ENCODE assay signal across 8 cellular contexts in the genomic region with DNA sequence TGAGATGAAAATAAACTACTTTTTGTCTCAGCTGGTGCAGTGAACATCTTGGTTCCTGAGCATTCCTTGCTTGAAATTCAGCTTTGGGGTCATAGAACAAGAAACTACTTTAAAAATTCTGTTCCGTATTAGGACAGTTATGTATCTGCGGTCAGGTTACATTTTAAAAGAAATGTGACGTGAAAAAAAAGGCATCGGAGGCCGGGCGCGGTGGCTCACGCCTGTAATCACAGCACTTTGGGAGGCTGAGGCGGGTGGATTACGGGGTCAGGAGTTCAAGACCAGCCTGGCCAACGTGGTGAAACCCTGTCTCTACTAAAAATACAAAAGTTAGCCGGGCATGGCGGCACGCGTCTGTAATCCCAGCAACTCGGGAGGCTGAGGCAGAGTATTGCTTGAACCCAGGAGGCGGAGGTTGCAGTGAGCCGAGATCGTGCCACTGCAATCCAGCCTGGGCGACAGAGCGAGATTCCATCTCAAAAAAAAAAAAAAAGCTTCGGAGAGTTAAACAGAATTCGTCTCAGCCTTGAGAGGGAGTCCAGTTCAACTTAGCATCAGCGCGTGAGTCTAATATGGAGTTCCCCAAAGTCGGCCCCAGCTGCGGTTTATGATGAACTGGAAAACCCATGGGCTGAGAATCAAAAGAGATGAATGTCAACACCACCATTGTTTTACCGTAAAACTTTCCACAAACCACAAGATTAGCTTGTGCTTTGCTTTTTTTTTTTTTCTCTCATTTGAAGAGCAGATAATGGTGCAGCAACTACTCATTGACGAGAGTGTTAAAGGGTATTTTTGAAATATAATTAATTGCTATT. TPM values are rescaled to one million over a fixed set of nuclear protein-coding genes. Genes with fewer than 3 reads are reported as not detected.
A peak's percentile ranks its signal among the peaks of the same experiment; 100 is the strongest.
DNase-seq lines count a peak whose midpoint lies in the region; ATAC-seq and TF ChIP-seq lines count a peak whose summit lies in the region.

No MANE protein-coding gene starts in this region.

- H3K36me3 Mint-ChIP-seq in activated CD4-positive, alpha-beta T cell treated with anti-CD3 and anti-CD28 coated beads, Interleukin-2, amount 10 ng/mL, durations not matched to agents 24 days and 14 days (ENCODE audit: low read depth): no peaks in the 10 kb centered on the region
- no peaks in the 10 kb centered on the region for H3K36me3 Mint-ChIP-seq in stimulated activated naive CD8-positive, alpha-beta T cell treated with anti-CD3 and anti-CD28 coated beads, Interleukin-15, Interleukin-2, amounts not matched to agents 100 ng/mL and 50 ng/mL, for 24 hours (ENCODE audit: low read depth)
- no peaks in the 10 kb centered on the region for H3K36me3 Mint-ChIP-seq in neural progenitor cell
- H3K36me3 Mint-ChIP-seq in GM23338 (ENCODE audit: low read depth): no peaks in the 10 kb centered on the region; the same call in 2 of the 3 replicates

- peak; percentile 63 for DNase-seq in activated naive CD4-positive, alpha-beta T cell treated with Interleukin-2 at 50 U/mL for 16 hours
- DNase-seq in activated naive CD4-positive, alpha-beta T cell (lab: John Stamatoyannopoulos, UW): no peak
- DNase-seq in activated CD4-positive, alpha-beta T cell treated with anti-CD3 and anti-CD28 coated beads, Interleukin-2, amount 10 ng/mL, durations not matched to agents 24 days and 14 days: no peak
- DNase-seq in fibroblast of peridontal ligament (ENCODE audit: extremely low read depth) (peak; percentile 8), neural progenitor cell (ENCODE audit: low spot score) (no peak), GM23338 (ENCODE audit: low spot score) (no peak)

- H3K4me2 ChIP-seq in neural progenitor cell (no peak overlapping the region), GM23338 (no peak overlapping the region)

- intact Hi-C loops in activated CD4-positive, alpha-beta T cell treated with anti-CD3 and anti-CD28 coated beads, Interleukin-2, amount 10 ng/mL, durations not matched to agents 24 days and 14 days (cut with micrococcal nuclease): loop anchor here (1.0 to 10.0 kb wide), 8 partner anchors 39 to 1203 kb away; a partner anchor contains a TSS

- peaks cover 35% of the 10 kb centered on the region for H3K27me3 Mint-ChIP-seq in activated CD4-positive, alpha-beta T cell treated with anti-CD3 and anti-CD28 coated beads, Interleukin-2, amount 10 ng/mL, durations not matched to agents 24 days and 14 days
- peaks cover 16% of the 10 kb centered on the region for H3K27me3 Mint-ChIP-seq in stimulated activated naive CD8-positive, alpha-beta T cell treated with anti-CD3 and anti-CD28 coated beads, Interleukin-15, Interleukin-2, amounts not matched to agents 100 ng/mL and 50 ng/mL, for 24 hours
- H3K27me3 Mint-ChIP-seq in neural progenitor cell (ENCODE audit: insufficient read depth, low read depth) (peaks cover 3% of the 10 kb centered on the region), GM23338 (ENCODE audit: insufficient read depth, low read depth, poor library complexity) (peaks cover 17% of the 10 kb centered on the region)

- H3F3A ChIP-seq in neural progenitor cell (ENCODE audit: low read depth): peaks cover 13% of the 10 kb centered on the region
- H3F3A ChIP-seq in GM23338 (replicated peaks; ENCODE audit: low read depth): no peaks in the 10 kb centered on the region

- H3K4me3 ChIP-seq in neural progenitor cell (no peak overlapping the region), GM23338 (no peak overlapping the region)

- peak overlapping the region; percentile 30 for H3K27ac Mint-ChIP-seq in activated CD4-positive, alpha-beta T cell treated with anti-CD3 and anti-CD28 coated beads, Interleukin-2, amount 10 ng/mL, durations not matched to agents 24 days and 14 days
- H3K27ac Mint-ChIP-seq in stimulated activated naive CD8-positive, alpha-beta T cell treated with anti-CD3 and anti-CD28 coated beads, Interleukin-15, Interleukin-2, amounts not matched to agents 100 ng/mL and 50 ng/mL, for 24 hours: peak overlapping the region; percentile 74
- H3K27ac Mint-ChIP-seq in neural progenitor cell (no peak overlapping the region), GM23338 (no peak overlapping the region)

- no peaks in the 10 kb centered on the region for H3K9me3 ChIP-seq in neural progenitor cell (ENCODE audit: low read depth)

- H3K4me3 Mint-ChIP-seq in activated CD4-positive, alpha-beta T cell treated with anti-CD3 and anti-CD28 coated beads, Interleukin-2, amount 10 ng/mL, durations not matched to agents 24 days and 14 days: peak overlapping the region; percentile 63
- H3K4me3 Mint-ChIP-seq in stimulated activated naive CD8-positive, alpha-beta T cell treated with anti-CD3 and anti-CD28 coated beads, Interleukin-15, Interleukin-2, amounts not matched to agents 100 ng/mL and 50 ng/mL, for 24 hours: peak overlapping the region; percentile 79
- no peak overlapping the region for H3K4me3 Mint-ChIP-seq in neural progenitor cell
- no peak overlapping the region for H3K4me3 Mint-ChIP-seq in GM23338

- no peak overlapping the region for H3K9ac ChIP-seq in neural progenitor cell

- peaks cover 31% of the 10 kb centered on the region for H3K4me1 Mint-ChIP-seq in activated CD4-positive, alpha-beta T cell treated with anti-CD3 and anti-CD28 coated beads, Interleukin-2, amount 10 ng/mL, durations not matched to agents 24 days and 14 days
- peaks cover 46% of the 10 kb centered on the region for H3K4me1 Mint-ChIP-seq in stimulated activated naive CD8-positive, alpha-beta T cell treated with anti-CD3 and anti-CD28 coated beads, Interleukin-15, Interleukin-2, amounts not matched to agents 100 ng/mL and 50 ng/mL, for 24 hours (ENCODE audit: low read depth)
- H3K4me1 Mint-ChIP-seq in neural progenitor cell: peaks cover 28% of the 10 kb centered on the region
- peaks cover 27% of the 10 kb centered on the region for H3K4me1 Mint-ChIP-seq in GM23338

- peaks cover 11% of the 10 kb centered on the region for H4K20me1 ChIP-seq in neural progenitor cell (ENCODE audit: low read depth)
- H4K20me1 ChIP-seq in GM23338 (replicated peaks; ENCODE audit: insufficient read depth): peaks cover 15% of the 10 kb centered on the region; the same call in 1 of the 2 replicates

- no peak overlapping the region for H2AFZ ChIP-seq in neural progenitor cell (replicated peaks)
- H2AFZ ChIP-seq in GM23338: no peak overlapping the region

- H3K27ac ChIP-seq in neural progenitor cell: no peak overlapping the region
- H3K27ac ChIP-seq in GM23338 (ENCODE audit: low read depth): no peak overlapping the region

- H3K27me3 ChIP-seq in neural progenitor cell (peaks cover 26% of the 10 kb centered on the region), GM23338 (ENCODE audit: insufficient read depth) (peaks cover 12% of the 10 kb centered on the region)

- H3K36me3 ChIP-seq in neural progenitor cell (no peaks in the 10 kb centered on the region), GM23338 (ENCODE audit: insufficient read depth) (no peaks in the 10 kb centered on the region)

- H3K79me2 ChIP-seq in neural progenitor cell (ENCODE audit: low read depth) (no peaks in the 10 kb centered on the region), GM23338 (replicated peaks; ENCODE audit: insufficient read depth) (peaks cover 17% of the 10 kb centered on the region)

- no peak for TF ChIP-seq CTCF in neural progenitor cell (IDR thresholded peaks at IDR 0.05)
- no peak for TF ChIP-seq CTCF in GM23338 (conservative IDR thresholded peaks at IDR 0.05; ENCODE audit: low read depth in 2 of 2)

- peaks cover 6% of the 10 kb centered on the region for H3K4me1 ChIP-seq in neural progenitor cell
- H3K4me1 ChIP-seq in GM23338 (ENCODE audit: insufficient read depth): peaks cover 27% of the 10 kb centered on the region

- ATAC-seq in GM19467 (IDR thresholded peaks at IDR 0.05; ENCODE audit: unreplicated experiment) (no peak), GM23338 (no peak)

- H3K9me3 Mint-ChIP-seq in activated CD4-positive, alpha-beta T cell treated with anti-CD3 and anti-CD28 coated beads, Interleukin-2, amount 10 ng/mL, durations not matched to agents 24 days and 14 days: peaks cover 6% of the 10 kb centered on the region
- no peaks in the 10 kb centered on the region for H3K9me3 Mint-ChIP-seq in stimulated activated naive CD8-positive, alpha-beta T cell treated with anti-CD3 and anti-CD28 coated beads, Interleukin-15, Interleukin-2, amounts not matched to agents 100 ng/mL and 50 ng/mL, for 24 hours
- H3K9me3 Mint-ChIP-seq in neural progenitor cell: no peaks in the 10 kb centered on the region
- peaks cover 4% of the 10 kb centered on the region; the same call in 1 of the 3 replicates for H3K9me3 Mint-ChIP-seq in GM23338

- H3K9me2 ChIP-seq in GM23338 (ENCODE audit: insufficient read depth): no peaks in the 10 kb centered on the region

TF ChIP-seq in GM23338, 12 proteins besides CTCF, POLR2A, EP300 and RAD21:
- TF ChIP-seq JUNB (IDR thresholded peaks at IDR 0.05; ENCODE audit: unreplicated experiment) (no peak), NANOG (IDR thresholded peaks at IDR 0.05; ENCODE audit: borderline replicate concordance) (no peak), ZNF331 (CRISPR knock-in tag; IDR thresholded peaks at IDR 0.05; ENCODE audit: low read depth) (no peak)

RNA-seq across cellular contexts. Expression of a gene that starts 2.1 kb away (rescaled TPM):
- 2.9 and 3.1 TPM in 2 replicates for total RNA-seq in activated CD4-positive, alpha-beta T cell treated with anti-CD3 and anti-CD28 coated beads, Interleukin-2, amount 10 ng/mL, durations not matched to agents 24 days and 14 days
- total RNA-seq in neural progenitor cell (ENCODE audit: low replicate concordance): 10.5 and 11.1 TPM in 2 replicates
- total RNA-seq in GM23338 (2014; rRNA removed; shearing (Covaris generic)): 20.6 and 22.7 TPM in 2 replicates
- polyA plus RNA-seq in GM23338 (2016; fragmentation: Nextera tagmentation; extraction: Ambion mirVana): 5.2 and 6.8 TPM in 2 replicates

Comparison
In these comparisons a context has a peak if more than half of its experiments do, and no peak if none do; other contexts are left out.
1. DNase-seq: peak in activated naive CD4-positive, alpha-beta T cell treated with Interleukin-2 at 50 U/mL for 16 hours (single experiment) and fibroblast of peridontal ligament (single experiment); none in activated naive CD4-positive, alpha-beta T cell (0 of 4), activated CD4-positive, alpha-beta T cell treated with anti-CD3 and anti-CD28 coated beads, Interleukin-2, amount 10 ng/mL, durations not matched to agents 24 days and 14 days (single experiment), neural progenitor cell (single experiment) and GM23338 (single experiment).
2. H3K27ac Mint-ChIP-seq: peak in activated CD4-positive, alpha-beta T cell treated with anti-CD3 and anti-CD28 coated beads, Interleukin-2, amount 10 ng/mL, durations not matched to agents 24 days and 14 days (single experiment) and stimulated activated naive CD8-positive, alpha-beta T cell treated with anti-CD3 and anti-CD28 coated beads, Interleukin-15, Interleukin-2, amounts not matched to agents 100 ng/mL and 50 ng/mL, for 24 hours (single experiment); none in neural progenitor cell (single experiment) and GM23338 (single experiment).
3. H3K4me3 Mint-ChIP-seq: peak in activated CD4-positive, alpha-beta T cell treated with anti-CD3 and anti-CD28 coated beads, Interleukin-2, amount 10 ng/mL, durations not matched to agents 24 days and 14 days (single experiment) and stimulated activated naive CD8-positive, alpha-beta T cell treated with anti-CD3 and anti-CD28 coated beads, Interleukin-15, Interleukin-2, amounts not matched to agents 100 ng/mL and 50 ng/mL, for 24 hours (single experiment); none in neural progenitor cell (single experiment) and GM23338 (single experiment).